ENCODE assay signal across 23 cellular contexts in genomic region chr14:101113835-101114725, GRCh38.
DNase-seq lines count a peak whose midpoint lies in the region; ATAC-seq and TF ChIP-seq lines count a peak whose summit lies in the region.
"Had no signal": no experiment of that assay in that cellular context is flagged by ENCODE, and none has a peak within 500 bp of the region (broad histone marks: within the 10 kb centered on the region; RNA-seq: fewer than 3 reads in every experiment).

No MANE protein-coding gene starts in this region.

- H4K5ac ChIP-seq in mesendoderm (ENCODE audit: low read length): no peak overlapping the region

- no peak overlapping the region for H3K4me2 ChIP-seq in mesendoderm (ENCODE audit: low read length)

- ATAC-seq in Right ventricle myocardium inferior: no peak
- no peak for ATAC-seq in left ventricle myocardium superior
- no peak for ATAC-seq in HG03565 (IDR thresholded peaks at IDR 0.05; ENCODE audit: unreplicated experiment)
- ATAC-seq: activated CD4-positive, CD25-positive, alpha-beta regulatory T cell treated with anti-CD3 and anti-CD28 coated beads, Interleukin-2, amount 50 U/mL, for 24 hours; activated T-cell treated with anti-CD3 and anti-CD28 coated beads, Interleukin-2, amount 50 U/mL, for 72 hours; left lobe of liver had no signal

- H2BK120ac ChIP-seq in mesendoderm (ENCODE audit: low read depth, low read length): no peak overlapping the region

- H3K27me3 ChIP-seq in Peyer's patch (no peaks in the 10 kb centered on the region), mesendoderm (ENCODE audit: insufficient read depth, low read length, poor library complexity) (no peaks in the 10 kb centered on the region), vagina (no peaks in the 10 kb centered on the region)
- H3K27me3 ChIP-seq: adrenal gland, upper lobe of left lung had no signal

- TF ChIP-seq CTCF in Peyer's patch (IDR thresholded peaks at IDR 0.05) (no peak), vagina (IDR thresholded peaks at IDR 0.05) (no peak)

- no peak overlapping the region for H2BK15ac ChIP-seq in mesendoderm (replicated peaks; ENCODE audit: low read depth)

- H3K4ac ChIP-seq in mesendoderm (ENCODE audit: low read depth, low read length): peak overlapping the region; percentile 5

- H3K27ac ChIP-seq in Peyer's patch (no peak overlapping the region), mesendoderm (ENCODE audit: low read depth, low read length) (no peak overlapping the region), vagina (no peak overlapping the region)
- H3K27ac ChIP-seq: adrenal gland, epithelial cell of prostate, upper lobe of left lung had no signal

- no peaks in the 10 kb centered on the region for H3K79me2 ChIP-seq in mesendoderm (ENCODE audit: control insufficient read depth, insufficient read depth, low read length)

- no peaks in the 10 kb centered on the region for H3K36me3 ChIP-seq in Peyer's patch
- no peaks in the 10 kb centered on the region for H3K36me3 ChIP-seq in mesendoderm (ENCODE audit: control insufficient read depth, insufficient read depth, low read length)
- H3K36me3 ChIP-seq in vagina: no peaks in the 10 kb centered on the region
- H3K36me3 ChIP-seq: adrenal gland, HAP-1, upper lobe of left lung had no signal

- H2AK5ac ChIP-seq in mesendoderm (ENCODE audit: low read length): peak overlapping the region; percentile 65

- H3K18ac ChIP-seq in mesendoderm (ENCODE audit: low read length): peak overlapping the region; percentile 13

- WGBS in mesendoderm (ENCODE audit: extremely low coverage, insufficient coverage, low lambda C conversion rate): no CpG with 5 or more reads among the region's 16 CpGs

- H3K4me1 ChIP-seq in Peyer's patch (no peaks in the 10 kb centered on the region), mesendoderm (ENCODE audit: control insufficient read depth, low read depth, low read length) (peaks cover 9% of the 10 kb centered on the region), vagina (no peaks in the 10 kb centered on the region)
- H3K4me1 ChIP-seq: adrenal gland, HAP-1, upper lobe of left lung had no signal

- H3K4me3 ChIP-seq in Peyer's patch (no peak overlapping the region), mesendoderm (ENCODE audit: low read length) (no peak overlapping the region), vagina (no peak overlapping the region)
- H3K4me3 ChIP-seq: adrenal gland, HAP-1, upper lobe of left lung had no signal

- no peak overlapping the region for H3K9ac ChIP-seq in mesendoderm (ENCODE audit: low read length)

- no peaks in the 10 kb centered on the region for H3K9me3 ChIP-seq in Peyer's patch
- H3K9me3 ChIP-seq in vagina: no peaks in the 10 kb centered on the region
- H3K9me3 ChIP-seq: adrenal gland, HAP-1, upper lobe of left lung had no signal

- H2BK5ac ChIP-seq in mesendoderm (ENCODE audit: low read length): no peak overlapping the region

- TF ChIP-seq POLR2A in Peyer's patch (IDR thresholded peaks at IDR 0.05) (no peak), vagina (IDR thresholded peaks at IDR 0.05) (no peak)

- no peaks in the 10 kb centered on the region for H3K79me1 ChIP-seq in mesendoderm (ENCODE audit: low read length)

- no peak overlapping the region for H3K23ac ChIP-seq in mesendoderm (ENCODE audit: low read length)

- intact Hi-C loops in Right ventricle myocardium inferior (cut with DNase I): no loop called here
- intact Hi-C loops in left ventricle myocardium superior (cut with micrococcal nuclease): no loop called here
- intact Hi-C loops in vagina (cut with DNase I): no loop called here

- H4K8ac ChIP-seq in mesendoderm (ENCODE audit: low read depth, low read length): no peak overlapping the region

- DNase-seq in Right ventricle myocardium inferior (ENCODE audit: missing footprints) (peak; percentile 30), left ventricle myocardium superior (no peak), Peyer's patch (peak in 2 of 3 donors; percentile 4 to 10), mesendoderm (no peak), vagina (ENCODE audit: extremely low spot score in 2 of 2) (peak; percentile 56 to 72), NCI-H82 treated with DMSO at 0.1 percent for 48 hours (lab: John Stamatoyannopoulos, UW; ENCODE audit: unreplicated experiment) (no peak), HuH-7 (ENCODE audit: low spot score) (no peak)
- DNase-seq: activated naive CD4-positive, alpha-beta T cell treated with Interleukin-2 at 50 U/mL for 16 hours; activated T-cell treated with anti-CD3 and anti-CD28 coated beads, Interleukin-2, amount 50 U/mL, for 72 hours; Calu3; EL; foreskin fibroblast; NCI-H1105; NCI-H1930; NCI-H774; nephron progenitor cell had no signal

- H3K56ac ChIP-seq in mesendoderm (ENCODE audit: low read length): peak overlapping the region; percentile 17

Comparison
In these comparisons a context has a peak if more than half of its experiments do, and no peak if none do; other contexts are left out.
1. DNase-seq: peak in Right ventricle myocardium inferior (single experiment), Peyer's patch (2 of 3) and vagina (2 of 2); none in left ventricle myocardium superior (single experiment), mesendoderm (single experiment), NCI-H82 treated with DMSO at 0.1 percent for 48 hours (single experiment) and HuH-7 (single experiment).